Comparison of ENCODE assay signal across 8 cellular contexts in the genomic region with DNA sequence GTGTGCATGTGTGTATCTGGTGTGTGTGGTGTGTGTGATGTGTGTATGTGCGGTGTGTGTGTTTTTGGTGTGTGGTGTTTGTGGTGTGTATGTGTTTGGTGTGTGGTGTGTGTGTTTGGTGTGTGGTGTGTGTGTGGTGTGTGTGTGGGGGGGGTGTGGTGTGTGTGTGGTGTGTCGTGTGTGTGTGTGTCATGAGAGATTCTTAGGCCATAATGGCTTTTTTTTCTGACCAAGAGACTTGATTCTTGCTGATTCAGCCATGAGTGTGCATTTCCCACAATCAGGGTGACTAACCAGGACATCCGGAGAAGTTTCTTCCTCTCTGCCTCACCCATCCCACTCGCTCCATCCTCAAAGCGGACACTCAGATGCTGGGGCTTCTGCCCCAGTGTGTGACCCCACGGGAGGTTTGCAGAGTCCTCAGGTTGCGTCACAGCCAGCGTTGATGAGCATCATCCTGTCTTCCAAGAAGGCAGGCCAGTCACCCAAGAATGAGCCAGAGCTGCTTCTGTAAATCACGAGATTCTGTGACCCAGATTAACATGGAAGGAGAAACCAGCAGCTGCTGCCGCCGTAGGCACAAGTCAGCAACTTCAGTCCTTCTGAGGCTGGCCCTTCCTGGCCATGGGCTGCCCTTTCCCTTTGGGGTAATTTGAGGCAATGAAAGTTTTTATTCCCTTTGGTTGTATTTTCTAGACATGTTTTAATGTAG. TPM values are rescaled to one million over a fixed set of nuclear protein-coding genes. Genes with fewer than 3 reads are reported as not detected.
DNase-seq lines count a peak whose midpoint lies in the region; ATAC-seq lines count a peak whose summit lies in the region.

No MANE protein-coding gene starts in this region.

- peaks cover 9 to 19% of the 10 kb centered on the region in 2 experiments for H3K4me1 ChIP-seq in trophoblast cell (ENCODE audit: control insufficient read depth in 1 of 2, insufficient read depth in 2 of 2, low read length in 2 of 2)

- H2AK5ac ChIP-seq in trophoblast cell (ENCODE audit: low read length), result peak overlapping the region; percentile 38

- peak overlapping the region; percentile 5 for H3K14ac ChIP-seq in trophoblast cell (ENCODE audit: low read length)

- H3K27me3 ChIP-seq in trophoblast cell (ENCODE audit: insufficient read depth, low read length) (no peaks in the 10 kb centered on the region), H7 (ENCODE audit: control insufficient read depth, insufficient read depth, low read length) (no peaks in the 10 kb centered on the region)

- peak overlapping the region; percentile 42 for H3K18ac ChIP-seq in trophoblast cell (ENCODE audit: low read length)

- no peaks in the 10 kb centered on the region for H3K79me2 ChIP-seq in trophoblast cell (ENCODE audit: control insufficient read depth, insufficient read depth, low read length, poor library complexity)

- H3K27ac ChIP-seq in trophoblast cell (ENCODE audit: low read depth, low read length), result no peak overlapping the region

- no peaks in the 10 kb centered on the region for H3K4me1 Mint-ChIP-seq in stimulated activated naive B cell treated with anti-CD40 and anti-IgM and Interleukin-4, amounts not matched to agents 10 μg/mL and 1 μg/mL and 100 μg/mL, for 72 hours

- DNase-seq in 8988T (peak; percentile 60), HT1080 (ENCODE audit: low read depth) (peak; percentile 99), glomerular visceral epithelial cell (ENCODE audit: extremely low spot score) (peak; percentile 91), trophoblast cell (peak; percentile 99), NCI-H1930 (lab: John Stamatoyannopoulos, UW) (no peak), H7 (no peak)
- peak; percentile 46 for DNase-seq in activated T-helper 9 cell treated with anti-CD3 and anti-CD28 coated beads, Interleukin-2, amount 50 U/mL, for 16 hours (ENCODE audit: low read depth)
- no peak for DNase-seq in stimulated activated naive B cell treated with anti-CD40 and anti-IgM and Interleukin-4, amounts not matched to agents 10 μg/mL and 1 μg/mL and 100 μg/mL, for 72 hours

- H3K27me3 Mint-ChIP-seq in stimulated activated naive B cell treated with anti-CD40 and anti-IgM and Interleukin-4, amounts not matched to agents 10 μg/mL and 1 μg/mL and 100 μg/mL, for 72 hours, result peaks cover 1 to 6% of the 10 kb centered on the region in 2 donors

- H3K9me3 Mint-ChIP-seq in stimulated activated naive B cell treated with anti-CD40 and anti-IgM and Interleukin-4, amounts not matched to agents 10 μg/mL and 1 μg/mL and 100 μg/mL, for 72 hours, result peaks cover 0 to 6% of the 10 kb centered on the region in 2 donors

- no peak overlapping the region for H3K9ac ChIP-seq in trophoblast cell (ENCODE audit: low read length)

- no peak overlapping the region for H2BK120ac ChIP-seq in trophoblast cell (ENCODE audit: insufficient read depth, low read length, poor library complexity)

- WGBS in trophoblast cell (ENCODE audit: extremely low coverage, insufficient coverage, insufficient read length), result 100% methylated on average over 1 of the region's 11 CpGs

- H3K79me1 ChIP-seq in trophoblast cell (ENCODE audit: low read length), result peaks cover 10% of the 10 kb centered on the region

- H3K36me3 ChIP-seq in trophoblast cell (ENCODE audit: control insufficient read depth in 1 of 2, insufficient read depth in 2 of 2, low read length in 2 of 2) (no peaks in the 10 kb centered on the region), H7 (replicated peaks; ENCODE audit: control insufficient read depth, insufficient read depth, low read length) (no peaks in the 10 kb centered on the region)

- ATAC-seq in stimulated activated naive B cell treated with anti-CD40 and anti-IgM and Interleukin-4, amounts not matched to agents 10 μg/mL and 1 μg/mL and 100 μg/mL, for 72 hours (replicated peaks), result no peak

- no peak overlapping the region for H2BK5ac ChIP-seq in trophoblast cell (ENCODE audit: low read depth, low read length, poor library complexity)

- H4K91ac ChIP-seq in trophoblast cell (ENCODE audit: low read depth, low read length), result peak overlapping the region; percentile 41

- no peak overlapping the region for H3K4me3 Mint-ChIP-seq in stimulated activated naive B cell treated with anti-CD40 and anti-IgM and Interleukin-4, amounts not matched to agents 10 μg/mL and 1 μg/mL and 100 μg/mL, for 72 hours

- H3K27ac Mint-ChIP-seq in stimulated activated naive B cell treated with anti-CD40 and anti-IgM and Interleukin-4, amounts not matched to agents 10 μg/mL and 1 μg/mL and 100 μg/mL, for 72 hours, result no peak overlapping the region

- peak overlapping the region; percentile 53 for H3K4me3 ChIP-seq in trophoblast cell (ENCODE audit: low read depth, low read length)
- H3K4me3 ChIP-seq in H7 (ENCODE audit: insufficient read depth, low read depth, low read length), result no peak overlapping the region

- no peak overlapping the region for H2BK12ac ChIP-seq in trophoblast cell (ENCODE audit: low read length)

- peaks cover 3% of the 10 kb centered on the region for H3K9me3 ChIP-seq in trophoblast cell (ENCODE audit: insufficient read depth, low read depth, low read length)

- H3K4ac ChIP-seq in trophoblast cell (ENCODE audit: low read depth, low read length), result no peak overlapping the region

- H3K4me2 ChIP-seq in trophoblast cell (ENCODE audit: low read length), result peak overlapping the region; percentile 10

- no peak overlapping the region for H2AFZ ChIP-seq in trophoblast cell (ENCODE audit: insufficient read depth, low read length, poor library complexity)

- peak overlapping the region; percentile 5 for H4K8ac ChIP-seq in trophoblast cell (ENCODE audit: low read depth, low read length)

- peak overlapping the region; percentile 95 for H3K23ac ChIP-seq in trophoblast cell (ENCODE audit: low read length)

- no peak overlapping the region for H4K12ac ChIP-seq in trophoblast cell (ENCODE audit: low read depth, low read length)

- H3K36me3 Mint-ChIP-seq in stimulated activated naive B cell treated with anti-CD40 and anti-IgM and Interleukin-4, amounts not matched to agents 10 μg/mL and 1 μg/mL and 100 μg/mL, for 72 hours, result no peaks in the 10 kb centered on the region

RNA-seq across cellular contexts. Expression of a gene that starts 12.5 kb away (rescaled TPM):
- 121 and 134 TPM in 2 replicates for total RNA-seq in HT1080 (2014; rRNA removed; shearing (Covaris generic))
- 149 and 161 TPM in 2 replicates for polyA plus RNA-seq in HT1080 (2015; cell fraction: cytosol; rRNA removed)
- 222 and 227 TPM in 2 replicates for polyA plus RNA-seq in HT1080 (2015; cell fraction: nucleus; rRNA removed)
- polyA plus RNA-seq in trophoblast cell (2013), result 578 and 615 TPM in 2 replicates
- total RNA-seq in H7 (2014; rRNA removed; shearing (Covaris generic)), result 46.8 and 47.7 TPM in 2 replicates

Comparison
In these comparisons a context has a peak if more than half of its experiments do, and no peak if none do; other contexts are left out.
1. DNase-seq: peak in 8988T (single experiment), HT1080 (single experiment), activated T-helper 9 cell treated with anti-CD3 and anti-CD28 coated beads, Interleukin-2, amount 50 U/mL, for 16 hours (single experiment), glomerular visceral epithelial cell (single experiment) and trophoblast cell (2 of 2); none in stimulated activated naive B cell treated with anti-CD40 and anti-IgM and Interleukin-4, amounts not matched to agents 10 μg/mL and 1 μg/mL and 100 μg/mL, for 72 hours (single experiment), NCI-H1930 (0 of 2) and H7 (single experiment).